In genomic region chr2:237154894-237155851, GRCh38 we compare ENCODE assay signal across 9 cellular contexts.
DNase-seq lines count a peak whose midpoint lies in the region; ATAC-seq and TF ChIP-seq lines count a peak whose summit lies in the region.
"Had no signal": no experiment of that assay in that cellular context is flagged by ENCODE, and none has a peak within 500 bp of the region (broad histone marks: within the 10 kb centered on the region; RNA-seq: fewer than 3 reads in every experiment).

No MANE protein-coding gene starts in this region.

- peak overlapping the region; percentile 90 for H3K27ac Mint-ChIP-seq in activated T-cell treated with anti-CD3 and anti-CD28 coated beads, Interleukin-2, amount 50 U/mL, for 24 hours

- H3K9ac ChIP-seq in skeletal muscle tissue (ENCODE audit: low read depth in 1 of 3, low read length in 3 of 3): peak overlapping the region in 1 of 3 donors; percentile 41

- TF ChIP-seq CTCF in GM13976 (IDR thresholded peaks at IDR 0.05; ENCODE audit: borderline replicate concordance, control extremely low read depth, extremely low read depth, insufficient read depth, missing control alignments): no peak
- no peak for TF ChIP-seq CTCF in adrenal gland (IDR thresholded peaks at IDR 0.05)

- in situ Hi-C loops in GM13976 (cut with MboI; ENCODE audit: low sequenced_read_pairs, unreplicated experiment): no loop called here

- H3K4me1 Mint-ChIP-seq in activated T-cell treated with anti-CD3 and anti-CD28 coated beads, Interleukin-2, amount 50 U/mL, for 24 hours (ENCODE audit: low read depth): peaks cover 50% of the 10 kb centered on the region

- no peaks in the 10 kb centered on the region for H3K36me3 Mint-ChIP-seq in activated T-cell treated with anti-CD3 and anti-CD28 coated beads, Interleukin-2, amount 50 U/mL, for 24 hours (ENCODE audit: low read depth)

- H3K27me3 Mint-ChIP-seq in activated T-cell treated with anti-CD3 and anti-CD28 coated beads, Interleukin-2, amount 50 U/mL, for 24 hours: peaks cover 10% of the 10 kb centered on the region

- H3K4me1 ChIP-seq in skeletal muscle tissue (ENCODE audit: control insufficient read depth in 3 of 3, insufficient read depth in 3 of 3, low read length in 3 of 3) (peaks cover 18 to 23% (median 20%) of the 10 kb centered on the region in 3 donors), adrenal gland (replicated peaks in 1 of 2) (peaks cover 0 to 5% of the 10 kb centered on the region in 2 donors)
- no peaks in the 10 kb centered on the region for H3K4me1 ChIP-seq in effector memory CD4-positive, alpha-beta T cell (ENCODE audit: control insufficient read depth, insufficient read depth, low read length, poor library complexity, severe bottlenecking)

- H3K9me3 Mint-ChIP-seq in activated T-cell treated with anti-CD3 and anti-CD28 coated beads, Interleukin-2, amount 50 U/mL, for 24 hours: no peaks in the 10 kb centered on the region

- ATAC-seq in GM21390 (IDR thresholded peaks at IDR 0.05; ENCODE audit: unreplicated experiment): peak; percentile 71

- intact Hi-C loops in adrenal gland (cut with DNase I): loop anchor here (5.0 to 10.0 kb wide), 2 partner anchors 257 to 320 kb away; partner anchors contain the start of gene COL6A3 (in 2 of the 2)

- 80 to 89% (median 82%) methylated on average over 9 to 10 of the region's 10 CpGs for WGBS in adrenal gland, 4 donors

- H3K4me3 Mint-ChIP-seq in activated T-cell treated with anti-CD3 and anti-CD28 coated beads, Interleukin-2, amount 50 U/mL, for 24 hours: peak overlapping the region; percentile 41

- peak overlapping the region; percentile 37 for H3K27ac ChIP-seq in skeletal muscle tissue (ENCODE audit: low read depth, low read length)
- no peak overlapping the region for H3K27ac ChIP-seq in adrenal gland
- no peak overlapping the region for H3K27ac ChIP-seq in effector memory CD4-positive, alpha-beta T cell (ENCODE audit: insufficient read depth, low read length, poor library complexity, severe bottlenecking)

- H3K4me3 ChIP-seq in skeletal muscle tissue (ENCODE audit: low read length in 3 of 3) (no peak overlapping the region), adrenal gland (no peak overlapping the region)
- H3K4me3 ChIP-seq in effector memory CD4-positive, alpha-beta T cell (ENCODE audit: insufficient read depth, low read depth, low read length, poor library complexity, severe bottlenecking): no peak overlapping the region

- DNase-seq in GM13976 (ENCODE audit: low spot score): peak; percentile 53
- peak; percentile 53 for DNase-seq in activated T-cell treated with anti-CD3 and anti-CD28 coated beads, Interleukin-2, amount 50 U/mL, for 24 hours
- DNase-seq in adrenal gland: no peak
- DNase-seq in HT-29 (ENCODE audit: low spot score): no peak
- DNase-seq in effector memory CD4-positive, alpha-beta T cell: no peak
- no peak for DNase-seq in SIG-M5 treated with dmso at 0.1 percent for 504 hours (lab: John Stamatoyannopoulos, UW; ENCODE audit: unreplicated experiment)
- DNase-seq: NCI-H526 treated with DMSO at 0.1 percent for 48 hours had no signal

- H3K36me3 ChIP-seq in skeletal muscle tissue (ENCODE audit: control insufficient read depth in 3 of 3, insufficient read depth in 3 of 3, low read length in 3 of 3): no peaks in the 10 kb centered on the region
- no peaks in the 10 kb centered on the region for H3K36me3 ChIP-seq in adrenal gland (replicated peaks in 1 of 2)
- H3K36me3 ChIP-seq in effector memory CD4-positive, alpha-beta T cell (ENCODE audit: control insufficient read depth, insufficient read depth, low read length): no peaks in the 10 kb centered on the region

- TF ChIP-seq POLR2A in adrenal gland (IDR thresholded peaks at IDR 0.05): no peak

- no peaks in the 10 kb centered on the region for H3K9me3 ChIP-seq in skeletal muscle tissue (ENCODE audit: control insufficient read depth in 3 of 3, low read length in 3 of 3)
- H3K9me3 ChIP-seq in adrenal gland (replicated peaks in 1 of 3): no peaks in the 10 kb centered on the region
- no peaks in the 10 kb centered on the region for H3K9me3 ChIP-seq in effector memory CD4-positive, alpha-beta T cell (ENCODE audit: control insufficient read depth, low read length)

- peaks cover 2 to 11% (median 9%) of the 10 kb centered on the region in 3 donors for H3K27me3 ChIP-seq in skeletal muscle tissue (ENCODE audit: control insufficient read depth in 3 of 3, insufficient read depth in 3 of 3, low read length in 3 of 3)
- H3K27me3 ChIP-seq in adrenal gland: no peaks in the 10 kb centered on the region
- no peaks in the 10 kb centered on the region for H3K27me3 ChIP-seq in effector memory CD4-positive, alpha-beta T cell (replicated peaks; ENCODE audit: control insufficient read depth, insufficient read depth, low read length, poor library complexity, severe bottlenecking)

Comparison
In these comparisons a context has a peak if more than half of its experiments do, and no peak if none do; other contexts are left out.
1. DNase-seq: peak in GM13976 (single experiment) and activated T-cell treated with anti-CD3 and anti-CD28 coated beads, Interleukin-2, amount 50 U/mL, for 24 hours (single experiment); none in adrenal gland (0 of 7), HT-29 (single experiment), effector memory CD4-positive, alpha-beta T cell (0 of 3) and SIG-M5 treated with dmso at 0.1 percent for 504 hours (single experiment).